Comparison of ENCODE assay signal across 8 cellular contexts in genomic region chr14:74085047-74085637, GRCh38. TPM values are rescaled to one million over a fixed set of nuclear protein-coding genes. Genes with fewer than 3 reads are reported as not detected.
DNase-seq lines count a peak whose midpoint lies in the region; ATAC-seq and TF ChIP-seq lines count a peak whose summit lies in the region.

No MANE protein-coding gene starts in this region.

- H3K27me3 ChIP-seq in iPS-20b (ENCODE audit: insufficient read depth, low read length) (no peaks in the 10 kb centered on the region), spleen (replicated peaks in 1 of 7) (no peaks in the 10 kb centered on the region)

- H3K4me1 Mint-ChIP-seq in Calu3 (ENCODE audit: low read depth, unreplicated experiment), result peaks cover 16% of the 10 kb centered on the region

- no peaks in the 10 kb centered on the region for H3K9me3 Mint-ChIP-seq in Calu3 (ENCODE audit: low read depth, unreplicated experiment)

- ATAC-seq in GM21423 (IDR thresholded peaks at IDR 0.05; ENCODE audit: unreplicated experiment), result peak; percentile 1
- no peak for ATAC-seq in HG03175 (IDR thresholded peaks at IDR 0.05; ENCODE audit: unreplicated experiment)
- no peak for ATAC-seq in HG03521 (IDR thresholded peaks at IDR 0.05; ENCODE audit: unreplicated experiment)

- BruUV-seq in Calu3 (replicated peaks; lab: Mats Ljungman, UMichigan), result TSS peak; percentile 57

- CTCF ChIA-PET in Calu3 (lab: Charles Lee), result interaction anchor here (1.1 kb wide), 1 partner anchor 293 kb away, joined by 3 read pairs; no protein-coding TSS in a partner anchor

- TF ChIP-seq POLR2A in spleen (IDR thresholded peaks at IDR 0.05), result no peak

- intact Hi-C loops in Calu3 (cut with micrococcal nuclease; ENCODE audit: unreplicated experiment), result no loop called here
- intact Hi-C loops in spleen (cut with DNase I; ENCODE audit: low total_unique reads), result no loop called here

- peaks cover 23% of the 10 kb centered on the region for H3K36me3 Mint-ChIP-seq in Calu3 (ENCODE audit: insufficient read depth, unreplicated experiment)

- no peaks in the 10 kb centered on the region for H3K27me3 Mint-ChIP-seq in Calu3 (ENCODE audit: unreplicated experiment)

- no peak for DNase-seq in Calu3
- DNase-seq in NCI-H1092 (lab: John Stamatoyannopoulos, UW), result peak; percentile 30
- peak; percentile 9 for DNase-seq in amniotic stem cell (lab: John Stamatoyannopoulos, UW)
- no peak for DNase-seq in spleen

- 1 to 2% (median 1%) methylated on average over 26 of the region's 26 CpGs for WGBS in spleen, 5 donors

- peak overlapping the region; percentile 99 for H3K9ac ChIP-seq in iPS-20b (ENCODE audit: low read depth, low read length)

- H3K36me3 ChIP-seq in iPS-20b (ENCODE audit: insufficient read depth, low read depth, low read length) (no peaks in the 10 kb centered on the region), spleen (no peaks in the 10 kb centered on the region)

- TF ChIP-seq CTCF in Calu3 (IDR thresholded peaks at IDR 0.05; ENCODE audit: unreplicated experiment) (no peak), spleen (IDR thresholded peaks at IDR 0.05 in 8 of 11, conservative IDR thresholded peaks at IDR 0.05 in 3 of 11) (no peak)

- peak overlapping the region; percentile 96 for H3K27ac Mint-ChIP-seq in Calu3 (ENCODE audit: unreplicated experiment)

- H3K4me3 Mint-ChIP-seq in Calu3 (ENCODE audit: low read depth, unreplicated experiment), result peak overlapping the region; percentile 93

- H3K27ac ChIP-seq in iPS-20b (ENCODE audit: low read length) (peak overlapping the region; percentile 98), spleen (peak overlapping the region; percentile 68 to 89 (median 86))

- H3K9me3 ChIP-seq in iPS-20b (ENCODE audit: insufficient read depth, low read depth, low read length) (no peaks in the 10 kb centered on the region), spleen (no peaks in the 10 kb centered on the region)

- peak overlapping the region; percentile 99 for H3K4me3 ChIP-seq in iPS-20b (ENCODE audit: low read length)
- H3K4me3 ChIP-seq in spleen, result peak overlapping the region; percentile 82 to 97 (median 92)

- H3K4me1 ChIP-seq in iPS-20b (ENCODE audit: insufficient read depth, low read length) (peaks cover 8% of the 10 kb centered on the region), spleen (peaks cover 10 to 46% (median 27%) of the 10 kb centered on the region in 6 donors)

RNA-seq across cellular contexts. Expression of gene LIN52, which starts 0.4 kb away (rescaled TPM):
- total RNA-seq in Calu3 (2022) (9.1 and 11.2 TPM in 2 replicates), spleen (10 to 100 TPM in 3 of 7 donors, 1 to 10 TPM in 4; 6.4 to 11.3 (median 9.7) TPM)
- polyA plus RNA-seq in spleen, result 1 to 10 TPM; 4.0 to 7.0 (median 4.9) TPM

RNA-seq across cellular contexts. Expression of gene ALDH6A1, which starts 0.9 kb away (rescaled TPM):
- total RNA-seq in Calu3 (2022), result 17.2 and 19.6 TPM in 2 replicates
- total RNA-seq in spleen, result 10 to 100 TPM; 10.7 to 20.2 (median 12.2) TPM
- polyA plus RNA-seq in spleen, result 1 to 10 TPM; 2.3 to 4.3 (median 3.2) TPM

Comparison
In these comparisons a context has a peak if more than half of its experiments do, and no peak if none do; other contexts are left out.
1. DNase-seq: peak in NCI-H1092 (single experiment) and amniotic stem cell (single experiment); none in Calu3 (single experiment) and spleen (single experiment).